1 cellular context compared by ENCODE assay signal in genomic region chr15:43302155-43302554, GRCh38.
A peak's percentile ranks its signal among the peaks of the same experiment; 100 is the strongest.
TF ChIP-seq lines count a peak whose summit lies in the region.

TSS of gene TGM7 (minus strand) at chr15:43302255.

TF ChIP-seq in K562, 482 proteins besides CTCF, POLR2A, EP300 and RAD21:
- TF ChIP-seq TRIM25 (IDR thresholded peaks at IDR 0.05; ENCODE audit: borderline replicate concordance) (no peak), HMGXB4 (CRISPR knock-in tag; IDR thresholded peaks at IDR 0.05) (no peak), RBM15 (IDR thresholded peaks at IDR 0.05; ENCODE audit: insufficient read depth, low read length) (no peak), CEBPB (tag; IDR thresholded peaks at IDR 0.05) (0 out of 2 replicates have a peak, but pooled peaks have one; percentile 3), TFAM (CRISPR knock-in tag; conservative IDR thresholded peaks at IDR 0.05) (no peak), CTBP1 (IDR thresholded peaks at IDR 0.05; ENCODE audit: borderline replicate concordance) (peak; percentile 18; the same call in 1 of the 2 replicates), MED1 (CRISPR knock-in tag; IDR thresholded peaks at IDR 0.05; ENCODE audit: borderline replicate concordance) (no peak), ZBTB7A (IDR thresholded peaks at IDR 0.05; ENCODE audit: borderline replicate concordance, control insufficient read depth, low read depth, low read length) (no peak), RB1 (IDR thresholded peaks at IDR 0.05; ENCODE audit: low read depth) (no peak), GABPA (tag; conservative IDR thresholded peaks at IDR 0.05; ENCODE audit: low read depth) (no peak)
